ENCODE assay signal across 27 cellular contexts in genomic region chr4:114677346-114677979, GRCh38.
"Had no signal": no experiment of that assay in that cellular context is flagged by ENCODE, and none has a peak within 500 bp of the region (broad histone marks: within the 10 kb centered on the region; RNA-seq: fewer than 3 reads in every experiment).

No MANE protein-coding gene starts in this region.

- H3K4me2 ChIP-seq: smooth muscle cell had no signal

- H3K9me3 ChIP-seq: adrenal gland, body of pancreas, colonic mucosa, esophagus squamous epithelium, lower lobe of right lung, right atrium auricular region, stomach, suprapubic skin, tibial nerve had no signal

- H3K27ac ChIP-seq: adrenal gland, body of pancreas, colonic mucosa, epithelial cell of prostate, esophagus squamous epithelium, lower lobe of right lung, right atrium auricular region, stomach, suprapubic skin, tibial nerve had no signal

- H3K36me3 ChIP-seq: adrenal gland, colonic mucosa, esophagus squamous epithelium, lower lobe of right lung, right atrium auricular region, stomach, suprapubic skin, tibial nerve had no signal

- DNase-seq: activated CD4-positive, alpha-beta T cell treated with anti-CD3 and anti-CD28 coated beads for 48 hours; activated CD4-positive, alpha-beta T cell treated with anti-CD3 and anti-CD28 coated beads, Interleukin-2, amount 50 U/mL, for 48 hours; activated CD8-positive, alpha-beta memory T cell treated with anti-CD3 and anti-CD28 coated beads, Interleukin-2, amount 50 U/mL, for 4 hours; activated effector memory CD4-positive, alpha-beta T cell treated with anti-CD3 and anti-CD28 coated beads, Interleukin-2, amount 50 U/mL, for 16 hours; activated naive CD4-positive, alpha-beta T cell treated with anti-CD3 and anti-CD28 coated beads for 36 hours; activated naive CD8-positive, alpha-beta T cell treated with anti-CD3 and anti-CD28 coated beads for 36 hours; activated T-cell treated with anti-CD3 and anti-CD28 coated beads, Interleukin-2, amount 50 U/mL, for 1 hour; adrenal gland; aorta; body of pancreas; colonic mucosa; effector CD8-positive, alpha-beta T cell; esophagus squamous epithelium; foreskin melanocyte; kidney glomerular epithelial cell; lower lobe of right lung; mesenchymal stem cell; naive thymus-derived CD8-positive, alpha-beta T cell; stimulated activated CD4-positive, alpha-beta T cell treated with anti-CD3 and anti-CD28 coated beads, Interleukin-1b, Interleukin-23, amount 100 ng/mL, for 48 hours; stimulated activated naive B cell treated with anti-CD40 and anti-IgM and Interleukin-4, amounts not matched to agents 10 μg/mL and 1 μg/mL and 100 μg/mL, for 72 hours; stomach had no signal

- H3K4me3 ChIP-seq: adrenal gland, body of pancreas, colonic mucosa, esophagus squamous epithelium, lower lobe of right lung, right atrium auricular region, smooth muscle cell, stomach, suprapubic skin, tibial nerve had no signal

- ATAC-seq: body of pancreas; left lobe of liver; lower lobe of right lung; naive thymus-derived CD8-positive, alpha-beta T cell; stimulated activated naive B cell treated with anti-CD40 and anti-IgM and Interleukin-4, amounts not matched to agents 10 μg/mL and 1 μg/mL and 100 μg/mL, for 72 hours had no signal

- H3K27me3 ChIP-seq: adrenal gland, body of pancreas, colonic mucosa, esophagus squamous epithelium, right atrium auricular region, stomach, suprapubic skin, tibial nerve had no signal
